In the genomic region with DNA sequence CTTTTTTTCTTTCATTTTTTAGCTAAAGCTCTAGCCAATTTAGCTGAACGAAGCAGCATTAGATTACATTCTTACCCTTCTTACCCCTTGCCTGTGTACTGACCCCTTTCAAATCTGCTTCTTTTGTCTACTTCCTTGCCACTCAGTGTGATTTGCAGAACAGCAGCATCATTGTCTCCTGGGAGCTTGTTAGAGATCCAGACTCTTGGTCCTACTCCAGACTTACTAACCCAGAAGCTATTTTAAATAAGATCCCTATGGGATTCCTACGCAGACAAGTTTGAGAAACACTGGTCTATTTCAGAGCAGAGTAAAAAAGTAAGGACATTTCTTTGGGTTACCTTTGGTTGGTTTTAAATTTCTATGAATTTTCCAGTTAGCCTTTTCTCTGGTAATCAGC, we compare ENCODE assay signal across 17 cellular contexts. TPM values are rescaled to one million over a fixed set of nuclear protein-coding genes. Genes with fewer than 3 reads are reported as not detected.
DNase-seq lines count a peak whose midpoint lies in the region; ATAC-seq and TF ChIP-seq lines count a peak whose summit lies in the region.
"Had no signal": no experiment of that assay in that cellular context is flagged by ENCODE, and none has a peak within 500 bp of the region (broad histone marks: within the 10 kb centered on the region; RNA-seq: fewer than 3 reads in every experiment).

No MANE protein-coding gene starts in this region.

- no peaks in the 10 kb centered on the region for H3K36me3 Mint-ChIP-seq in T-helper 2 cell treated with Interferon-gamma antibody and Interleukin-4, amounts not matched to agents 5 μg/mL and 100 μg/mL, for 36 hours (ENCODE audit: low read depth)

- DNase-seq in BE2C = peak; percentile 15
- peak; percentile 77 for DNase-seq in SK-MEL-5 (ENCODE audit: low read depth, low spot score)
- DNase-seq in fibroblast of villous mesenchyme (ENCODE audit: low read depth) = peak; percentile 49
- peak; percentile 72 for DNase-seq in pons (ENCODE audit: low spot score)
- DNase-seq in prostate gland (ENCODE audit: low spot score) = no peak
- DNase-seq in T-helper 2 cell treated with Interferon-gamma antibody and Interleukin-4, amounts not matched to agents 5 μg/mL and 100 μg/mL, for 36 hours (ENCODE audit: low spot score) = no peak
- DNase-seq in DMS153 treated with DMSO at 0.1 percent for 48 hours (lab: John Stamatoyannopoulos, UW; ENCODE audit: unreplicated experiment) = no peak
- DNase-seq: activated CD8-positive, alpha-beta T cell treated with anti-CD3 and anti-CD28 coated beads, Interleukin-2, amount 10 ng/mL, durations not matched to agents 7 days and 5 days; CD4-positive, alpha-beta memory T cell; esophagus squamous epithelium; NCI-H2029 treated with DMSO at 0.1 percent for 48 hours; occipital lobe; stimulated activated CD4-positive, alpha-beta T cell treated with anti-CD3 and anti-CD28 coated beads, Interleukin-4, amount 100 ng/mL, for 24 hours; stimulated activated naive CD8-positive, alpha-beta T cell treated with anti-CD3 and anti-CD28 coated beads, Interleukin-15, amount 100 ng/mL, for 72 hours; T-helper 9 cell had no signal

- no peak overlapping the region for H3K27ac ChIP-seq in prostate gland
- H3K27ac ChIP-seq: esophagus squamous epithelium had no signal

- H3K9me3 Mint-ChIP-seq in T-helper 2 cell treated with Interferon-gamma antibody and Interleukin-4, amounts not matched to agents 5 μg/mL and 100 μg/mL, for 36 hours = no peaks in the 10 kb centered on the region
- H3K9me3 Mint-ChIP-seq: stimulated activated naive CD8-positive, alpha-beta T cell treated with anti-CD3 and anti-CD28 coated beads, Interleukin-15, amount 100 ng/mL, for 72 hours had no signal

- H3K4me3 ChIP-seq in BE2C (ENCODE audit: low read depth, low read length) (no peak overlapping the region), fibroblast of villous mesenchyme (ENCODE audit: low read depth, low read length) (no peak overlapping the region), prostate gland (no peak overlapping the region)
- H3K4me3 ChIP-seq: esophagus squamous epithelium, K562 had no signal

- 43% methylated on average over 2 of the region's 2 CpGs for WGBS in prostate gland

- no peaks in the 10 kb centered on the region for H3K27me3 Mint-ChIP-seq in T-helper 2 cell treated with Interferon-gamma antibody and Interleukin-4, amounts not matched to agents 5 μg/mL and 100 μg/mL, for 36 hours (ENCODE audit: low read depth)
- H3K27me3 Mint-ChIP-seq: stimulated activated naive CD8-positive, alpha-beta T cell treated with anti-CD3 and anti-CD28 coated beads, Interleukin-15, amount 100 ng/mL, for 72 hours had no signal

- H3K9me3 ChIP-seq in BE2C (no peaks in the 10 kb centered on the region), prostate gland (no peaks in the 10 kb centered on the region)
- H3K9me3 ChIP-seq: esophagus squamous epithelium had no signal

- no peak for TF ChIP-seq POLR2A in prostate gland (IDR thresholded peaks at IDR 0.05)

- TF ChIP-seq CTCF in BE2C (IDR thresholded peaks at IDR 0.05; ENCODE audit: low read depth, low read length) (no peak), fibroblast of villous mesenchyme (IDR thresholded peaks at IDR 0.05; ENCODE audit: insufficient read depth, low read depth, low read length) (no peak), prostate gland (IDR thresholded peaks at IDR 0.05) (no peak)

- H3K36me3 ChIP-seq in BE2C (no peaks in the 10 kb centered on the region), prostate gland (no peaks in the 10 kb centered on the region)
- H3K36me3 ChIP-seq: esophagus squamous epithelium had no signal

- H3K27me3 ChIP-seq in BE2C (no peaks in the 10 kb centered on the region), prostate gland (replicated peaks; ENCODE audit: insufficient read depth) (no peaks in the 10 kb centered on the region)
- H3K27me3 ChIP-seq: esophagus squamous epithelium had no signal

- in situ Hi-C loops in SK-MEL-5 (cut with HindIII; ENCODE audit: low pct_unique_long_range_greater_than_20kb, low sequenced_read_pairs) = no loop called here

- intact Hi-C loops in prostate gland (cut with DNase I) = no loop called here

- H3K4me1 ChIP-seq in BE2C (no peaks in the 10 kb centered on the region), prostate gland (replicated peaks) (no peaks in the 10 kb centered on the region)
- H3K4me1 ChIP-seq: esophagus squamous epithelium had no signal

- no peak overlapping the region for H3K27ac Mint-ChIP-seq in T-helper 2 cell treated with Interferon-gamma antibody and Interleukin-4, amounts not matched to agents 5 μg/mL and 100 μg/mL, for 36 hours
- H3K27ac Mint-ChIP-seq: activated CD8-positive, alpha-beta T cell treated with anti-CD3 and anti-CD28 coated beads, Interleukin-2, amount 10 ng/mL, durations not matched to agents 7 days and 5 days; CD4-positive, alpha-beta memory T cell; stimulated activated naive CD8-positive, alpha-beta T cell treated with anti-CD3 and anti-CD28 coated beads, Interleukin-15, amount 100 ng/mL, for 72 hours had no signal

- ATAC-seq in HG03159 (IDR thresholded peaks at IDR 0.05; ENCODE audit: unreplicated experiment) = no peak
- ATAC-seq: activated CD8-positive, alpha-beta T cell treated with anti-CD3 and anti-CD28 coated beads, Interleukin-2, amount 10 ng/mL, durations not matched to agents 7 days and 5 days; K562; stimulated activated naive CD8-positive, alpha-beta T cell treated with anti-CD3 and anti-CD28 coated beads, Interleukin-15, amount 100 ng/mL, for 72 hours had no signal

- no peak overlapping the region for H3K4me3 Mint-ChIP-seq in T-helper 2 cell treated with Interferon-gamma antibody and Interleukin-4, amounts not matched to agents 5 μg/mL and 100 μg/mL, for 36 hours
- H3K4me3 Mint-ChIP-seq: activated CD8-positive, alpha-beta T cell treated with anti-CD3 and anti-CD28 coated beads, Interleukin-2, amount 10 ng/mL, durations not matched to agents 7 days and 5 days; CD4-positive, alpha-beta memory T cell; stimulated activated naive CD8-positive, alpha-beta T cell treated with anti-CD3 and anti-CD28 coated beads, Interleukin-15, amount 100 ng/mL, for 72 hours had no signal

- no peaks in the 10 kb centered on the region for H3K4me1 Mint-ChIP-seq in T-helper 2 cell treated with Interferon-gamma antibody and Interleukin-4, amounts not matched to agents 5 μg/mL and 100 μg/mL, for 36 hours (ENCODE audit: low read depth)
- H3K4me1 Mint-ChIP-seq: CD4-positive, alpha-beta memory T cell; stimulated activated naive CD8-positive, alpha-beta T cell treated with anti-CD3 and anti-CD28 coated beads, Interleukin-15, amount 100 ng/mL, for 72 hours had no signal

RNA-seq across cellular contexts. Expression of a gene that starts 13.8 kb away (rescaled TPM):
- 1.2 TPM for polyA plus RNA-seq in BE2C (2012; ENCODE audit: insufficient read depth, insufficient read length, low read depth)
- total RNA-seq in SK-MEL-5 (2014; rRNA removed; shearing (Covaris generic)) = 4.2 and 5.0 TPM in 2 replicates
- 1.2 and 1.8 TPM in 2 replicates for polyA plus RNA-seq in SK-MEL-5 (2015; cell fraction: cytosol; rRNA removed)
- 8.4 and 11.1 TPM in 2 replicates for polyA plus RNA-seq in SK-MEL-5 (2015; cell fraction: nucleus; rRNA removed)
- total RNA-seq in fibroblast of villous mesenchyme (0.32 TPM in 1 of 2 replicates, not detected in the other), prostate gland (1 to 10 TPM in 1 of 2 donors, under 1 TPM in 1; 0.68 to 1.5 TPM)

RNA-seq across cellular contexts. Expression of a gene that starts 31.3 kb away (rescaled TPM):
- polyA plus RNA-seq in BE2C (2012; ENCODE audit: insufficient read depth, insufficient read length, low read depth) = 23.9 TPM
- total RNA-seq in SK-MEL-5 (2014; rRNA removed; shearing (Covaris generic)) = 13.7 and 20.3 TPM in 2 replicates
- 6.8 and 9.3 TPM in 2 replicates for polyA plus RNA-seq in SK-MEL-5 (2015; cell fraction: cytosol; rRNA removed)
- polyA plus RNA-seq in SK-MEL-5 (2015; cell fraction: nucleus; rRNA removed) = 101 and 124 TPM in 2 replicates
- total RNA-seq in fibroblast of villous mesenchyme (10.0 and 11.7 TPM in 2 replicates), prostate gland (10 to 100 TPM; 11.7 to 17.4 TPM)

RNA-seq across cellular contexts. Expression of a gene that starts 31.5 kb away (rescaled TPM):
- 3.3 TPM for polyA plus RNA-seq in BE2C (2012; ENCODE audit: insufficient read depth, insufficient read length, low read depth)
- total RNA-seq in SK-MEL-5 (2014; rRNA removed; shearing (Covaris generic)) = 7.1 TPM in 2 replicates
- 4.5 and 7.4 TPM in 2 replicates for polyA plus RNA-seq in SK-MEL-5 (2015; cell fraction: cytosol; rRNA removed)
- polyA plus RNA-seq in SK-MEL-5 (2015; cell fraction: nucleus; rRNA removed) = 20.5 and 23.2 TPM in 2 replicates
- total RNA-seq in fibroblast of villous mesenchyme (2.6 and 5.2 TPM in 2 replicates), prostate gland (1 to 10 TPM; 4.0 to 6.2 TPM)

Comparison
In these comparisons a context has a peak if more than half of its experiments do, and no peak if none do; other contexts are left out.
1. DNase-seq: peak in BE2C (single experiment), SK-MEL-5 (single experiment), fibroblast of villous mesenchyme (single experiment) and pons (single experiment); none in prostate gland (single experiment), T-helper 2 cell treated with Interferon-gamma antibody and Interleukin-4, amounts not matched to agents 5 μg/mL and 100 μg/mL, for 36 hours (single experiment) and DMS153 treated with DMSO at 0.1 percent for 48 hours (single experiment).